ENCODE assay signal across 7 cellular contexts in the genomic region with DNA sequence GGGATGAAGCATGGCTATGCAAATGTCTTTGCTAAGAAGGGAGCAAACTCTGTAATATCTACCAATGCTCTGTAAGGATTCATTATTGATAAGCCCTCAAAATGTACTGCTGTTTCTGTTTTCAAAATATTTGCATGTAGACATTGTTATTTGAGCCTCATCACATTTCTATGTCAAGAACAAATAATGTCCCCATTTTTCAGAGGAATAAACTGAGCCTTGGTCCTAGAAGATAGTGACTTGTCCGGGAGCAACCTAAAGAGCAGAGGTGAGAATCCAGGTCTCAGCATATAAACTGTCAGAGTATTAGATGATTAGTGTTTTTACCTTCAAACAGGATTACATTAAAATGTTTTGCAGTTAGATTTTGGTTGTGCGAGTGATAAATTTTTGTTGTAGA.
"Had no signal": no experiment of that assay in that cellular context is flagged by ENCODE, and none has a peak within 500 bp of the region (broad histone marks: within the 10 kb centered on the region; RNA-seq: fewer than 3 reads in every experiment).

No MANE protein-coding gene starts in this region.

- H3K4me2 ChIP-seq: KMS-11 had no signal

- ATAC-seq: HepG2 had no signal

- H3K9ac ChIP-seq: KMS-11 had no signal

- FAIRE-seq: HepG2, HTR-8/SVneo had no signal

- H3K27ac ChIP-seq: HL-60, KMS-11 had no signal

- DNase-seq: IMR-90, KBM-7, KG1 had no signal
